1 cellular context compared by ENCODE assay signal in genomic region chr19:10262771-10263170, GRCh38.
A peak's percentile ranks its signal among the peaks of the same experiment; 100 is the strongest.
TF ChIP-seq lines count a peak whose summit lies in the region.

No MANE protein-coding gene starts in this region.

TF ChIP-seq in K562, 482 proteins besides CTCF, POLR2A, EP300 and RAD21:
- TF ChIP-seq SUPT5H (IDR thresholded peaks at IDR 0.05): no peak
- no peak for TF ChIP-seq POLR2AphosphoS5 (IDR thresholded peaks at IDR 0.05; ENCODE audit: control insufficient read depth, insufficient read depth, low read depth, low read length)
- TF ChIP-seq ZNF12 (CRISPR knock-in tag; IDR thresholded peaks at IDR 0.05): peak; percentile 26; the same call in 1 of the 2 replicates
- TF ChIP-seq SNRNP70 (optimal IDR thresholded peaks at IDR 0.05; ENCODE audit: low read depth, low read length): no peak
- no peak for TF ChIP-seq DACH1 (IDR thresholded peaks at IDR 0.05; ENCODE audit: partially characterized antibody)
- peak; percentile 85; the same call in 1 of the 2 replicates for TF ChIP-seq ZNF24 (IDR thresholded peaks at IDR 0.05)
